ENCODE assay signal across 8 cellular contexts in genomic region chr16:85687651-85688471, GRCh38. TPM values are rescaled to one million over a fixed set of nuclear protein-coding genes. Genes with fewer than 3 reads are reported as not detected.
DNase-seq lines count a peak whose midpoint lies in the region; ATAC-seq and TF ChIP-seq lines count a peak whose summit lies in the region.

No MANE protein-coding gene starts in this region.

- DNase-seq in H7 (peak; percentile 64), T-cell (peak in 1 of 34 experiments; percentile 16), glutamatergic neuron (no peak), OCI-M2 (lab: John Stamatoyannopoulos, UW; ENCODE audit: unreplicated experiment) (no peak), ACHN (no peak), EL (no peak)
- peak; percentile 27 for DNase-seq in stimulated activated CD4-positive, alpha-beta T cell treated with anti-CD3 and anti-CD28 coated beads, Interleukin-15, amount 100 ng/mL, for 24 hours

- H3K27me3 ChIP-seq in H7 (ENCODE audit: control insufficient read depth, insufficient read depth, low read length) = no peaks in the 10 kb centered on the region; the same call in 1 of the 2 replicates

- no peaks in the 10 kb centered on the region for H3K36me3 Mint-ChIP-seq in T-cell
- no peaks in the 10 kb centered on the region for H3K36me3 Mint-ChIP-seq in glutamatergic neuron (ENCODE audit: unreplicated experiment)

- H3K4me1 Mint-ChIP-seq in T-cell (peaks cover 0 to 8% (median 7%) of the 10 kb centered on the region in 3 donors), glutamatergic neuron (ENCODE audit: low read depth, unreplicated experiment) (peaks cover 2% of the 10 kb centered on the region)

- POLR2A ChIA-PET in T-cell (lab: Charles Lee) = no interaction called here

- no peak overlapping the region for H3K27ac Mint-ChIP-seq in T-cell
- H3K27ac Mint-ChIP-seq in glutamatergic neuron (ENCODE audit: unreplicated experiment) = no peak overlapping the region

- CTCF ChIA-PET in T-cell (lab: Charles Lee) = no interaction called here

- in situ Hi-C loops in ACHN (cut with HindIII; ENCODE audit: low pct_ligation_motif_present, low pct_unique_long_range_greater_than_20kb, low sequenced_read_pairs) = no loop called here

- ATAC-seq in T-cell (replicated peaks in 1 of 4) (no peak), GM18861 (IDR thresholded peaks at IDR 0.05; ENCODE audit: unreplicated experiment) (no peak)

- peaks cover 3% of the 10 kb centered on the region; the same call in 1 of the 2 replicates for H3K36me3 ChIP-seq in H7 (replicated peaks; ENCODE audit: control insufficient read depth, insufficient read depth, low read length)

- H3K9me3 Mint-ChIP-seq in T-cell (no peaks in the 10 kb centered on the region), glutamatergic neuron (ENCODE audit: unreplicated experiment) (no peaks in the 10 kb centered on the region)

- H3K27me3 Mint-ChIP-seq in T-cell (peaks cover 0 to 2% of the 10 kb centered on the region in 2 donors), glutamatergic neuron (ENCODE audit: unreplicated experiment) (peaks cover 1% of the 10 kb centered on the region)

- no peak for TF ChIP-seq CTCF in glutamatergic neuron (IDR thresholded peaks at IDR 0.05; ENCODE audit: partially characterized antibody, unreplicated experiment)

- H3K4me3 Mint-ChIP-seq in T-cell = peak overlapping the region; percentile 71 to 76 (median 75)
- peak overlapping the region; percentile 67 for H3K4me3 Mint-ChIP-seq in glutamatergic neuron (ENCODE audit: unreplicated experiment)

- H3K4me3 ChIP-seq in H7 (ENCODE audit: insufficient read depth, low read depth, low read length) = peak overlapping the region; percentile 80

RNA-seq across cellular contexts. Expression of gene GINS2, which starts 0.9 kb away (rescaled TPM):
- total RNA-seq in H7 (2014; rRNA removed; shearing (Covaris generic)) = 25.6 and 25.9 TPM in 2 replicates
- total RNA-seq in T-cell (1 to 10 TPM; 1.1 to 3.7 (median 1.6) TPM), glutamatergic neuron (ENCODE audit: unreplicated experiment) (7.1 TPM)

Comparison
In these comparisons a context has a peak if more than half of its experiments do, and no peak if none do; other contexts are left out.
1. DNase-seq: peak in H7 (single experiment) and stimulated activated CD4-positive, alpha-beta T cell treated with anti-CD3 and anti-CD28 coated beads, Interleukin-15, amount 100 ng/mL, for 24 hours (single experiment); none in glutamatergic neuron (single experiment), OCI-M2 (single experiment), ACHN (single experiment) and EL (single experiment).